ENCODE assay signal across 1 cellular context in genomic region chr1:89627596-89627962, GRCh38.
A peak's percentile ranks its signal among the peaks of the same experiment; 100 is the strongest.
TF ChIP-seq lines count a peak whose summit lies in the region.

No MANE protein-coding gene starts in this region.

TF ChIP-seq in HepG2, 621 proteins besides CTCF, POLR2A, EP300 and RAD21:
- TF ChIP-seq CSRNP1 (CRISPR knock-in tag; IDR thresholded peaks at IDR 0.05) (no peak), TMF1 (CRISPR knock-in tag; IDR thresholded peaks at IDR 0.05; ENCODE audit: low read depth) (no peak), ZNF550 (CRISPR knock-in tag; IDR thresholded peaks at IDR 0.05; ENCODE audit: borderline replicate concordance) (no peak), ARID3A (IDR thresholded peaks at IDR 0.05; ENCODE audit: low read depth, low read length) (peak; percentile 21; the same call in 1 of the 2 replicates), ZNF577 (CRISPR knock-in tag; IDR thresholded peaks at IDR 0.05; ENCODE audit: borderline replicate concordance, low read depth) (no peak), CREB3 (CRISPR knock-in tag; IDR thresholded peaks at IDR 0.05) (no peak)
